ENCODE assay signal across 1 cellular context in the genomic region with DNA sequence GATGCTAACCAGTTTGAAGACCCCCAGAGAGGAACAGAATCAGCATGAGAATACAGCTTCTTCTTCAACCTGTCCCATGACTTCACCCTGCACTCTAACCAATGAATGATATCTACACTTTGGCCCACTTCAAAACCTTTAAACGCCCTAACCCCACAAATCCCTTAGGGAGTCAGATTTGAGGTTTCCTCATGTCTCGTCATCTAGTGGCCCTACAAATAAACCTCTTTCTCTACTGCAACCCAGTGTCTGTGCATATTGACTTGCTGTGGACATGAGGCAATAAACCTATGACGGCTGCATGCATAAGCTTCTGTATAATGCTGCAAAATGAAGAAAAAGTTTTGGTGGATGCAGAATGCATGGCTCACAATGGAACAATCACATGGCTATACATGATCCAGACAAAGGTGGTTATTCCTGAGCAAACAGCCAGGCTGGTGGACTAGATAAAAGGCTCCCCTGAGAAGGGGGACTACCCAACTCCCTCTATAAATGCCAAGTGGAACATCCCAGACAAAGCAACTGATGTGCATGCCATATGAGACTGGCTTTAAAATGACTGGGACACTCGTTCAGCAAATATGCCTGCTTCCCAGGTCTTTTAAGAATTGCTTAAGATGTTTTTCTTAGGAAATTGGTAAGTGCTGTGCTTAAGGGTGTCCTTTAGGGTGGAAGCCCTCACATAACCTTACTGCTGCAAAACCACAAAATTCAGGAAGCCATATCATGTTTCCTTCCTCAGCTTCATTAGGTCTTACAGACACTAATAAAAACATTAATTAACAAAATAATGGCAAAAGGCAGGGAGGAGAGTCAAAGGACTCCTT.
A peak's percentile ranks its signal among the peaks of the same experiment; 100 is the strongest.
TF ChIP-seq lines count a peak whose summit lies in the region.

No MANE protein-coding gene starts in this region.

TF ChIP-seq in endothelial cell of umbilical vein, 7 proteins besides CTCF, POLR2A, EP300 and RAD21:
- TF ChIP-seq GATA2 (IDR thresholded peaks at IDR 0.05; ENCODE audit: insufficient read depth, insufficient read length, low read depth, low read length) (no peak), POLR2AphosphoS5 (IDR thresholded peaks at IDR 0.05; ENCODE audit: insufficient read depth, low read depth, low read length) (peak; percentile 49), FOS (IDR thresholded peaks at IDR 0.05; ENCODE audit: borderline replicate concordance, insufficient read depth, low read length) (peak; percentile 21)
